Comparison of ENCODE assay signal across 1 cellular context in the genomic region with DNA sequence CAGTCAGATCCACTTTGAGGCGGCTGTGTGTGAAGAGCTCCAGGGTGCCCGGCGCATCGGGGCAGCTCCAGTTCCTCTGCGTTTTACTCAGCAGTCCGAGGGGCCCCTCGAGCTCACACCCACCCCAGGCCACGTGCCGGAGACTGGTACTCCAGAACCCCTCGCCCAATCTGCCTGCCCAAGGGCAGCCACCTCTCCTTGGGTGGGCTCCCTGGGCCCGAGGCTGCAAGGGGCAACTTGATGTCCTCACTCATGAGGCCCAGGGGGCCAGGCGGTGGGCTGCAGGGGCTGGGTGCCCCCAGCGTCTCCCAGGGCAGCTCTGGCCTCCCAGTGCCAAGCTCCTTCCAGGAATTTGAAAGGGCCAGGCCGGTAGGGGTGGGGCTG.
TF ChIP-seq lines count a peak whose summit lies in the region.

No MANE protein-coding gene starts in this region.

TF ChIP-seq in H1, 55 proteins besides CTCF, POLR2A, EP300 and RAD21 (continued from another document):
- TF ChIP-seq YY1 (IDR thresholded peaks at IDR 0.05; ENCODE audit: low read depth, low read length) (no peak), TAF7 (optimal IDR thresholded peaks at IDR 0.05; ENCODE audit: borderline replicate concordance, low read depth, low read length) (no peak), CREB1 (IDR thresholded peaks at IDR 0.05) (no peak), ZNF274 (IDR thresholded peaks at IDR 0.05; ENCODE audit: borderline replicate concordance, extremely low read depth, low read length) (no peak), GTF2F1 (IDR thresholded peaks at IDR 0.05; ENCODE audit: borderline replicate concordance, low read depth, low read length) (no peak), RXRA (IDR thresholded peaks at IDR 0.05; ENCODE audit: insufficient read depth, low read depth, low read length) (no peak)
- TF ChIP-seq, protein P1, sequence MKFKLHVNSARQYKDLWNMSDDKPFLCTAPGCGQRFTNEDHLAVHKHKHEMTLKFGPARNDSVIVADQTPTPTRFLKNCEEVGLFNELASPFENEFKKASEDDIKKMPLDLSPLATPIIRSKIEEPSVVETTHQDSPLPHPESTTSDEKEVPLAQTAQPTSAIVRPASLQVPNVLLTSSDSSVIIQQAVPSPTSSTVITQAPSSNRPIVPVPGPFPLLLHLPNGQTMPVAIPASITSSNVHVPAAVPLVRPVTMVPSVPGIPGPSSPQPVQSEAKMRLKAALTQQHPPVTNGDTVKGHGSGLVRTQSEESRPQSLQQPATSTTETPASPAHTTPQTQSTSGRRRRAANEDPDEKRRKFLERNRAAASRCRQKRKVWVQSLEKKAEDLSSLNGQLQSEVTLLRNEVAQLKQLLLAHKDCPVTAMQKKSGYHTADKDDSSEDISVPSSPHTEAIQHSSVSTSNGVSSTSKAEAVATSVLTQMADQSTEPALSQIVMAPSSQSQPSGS (IDR thresholded peaks at IDR 0.05; ENCODE audit: low read length) = no peak
TF ChIP-seq in H1: peak in this region for 0.
